26 cellular contexts compared by ENCODE assay signal in the genomic region with DNA sequence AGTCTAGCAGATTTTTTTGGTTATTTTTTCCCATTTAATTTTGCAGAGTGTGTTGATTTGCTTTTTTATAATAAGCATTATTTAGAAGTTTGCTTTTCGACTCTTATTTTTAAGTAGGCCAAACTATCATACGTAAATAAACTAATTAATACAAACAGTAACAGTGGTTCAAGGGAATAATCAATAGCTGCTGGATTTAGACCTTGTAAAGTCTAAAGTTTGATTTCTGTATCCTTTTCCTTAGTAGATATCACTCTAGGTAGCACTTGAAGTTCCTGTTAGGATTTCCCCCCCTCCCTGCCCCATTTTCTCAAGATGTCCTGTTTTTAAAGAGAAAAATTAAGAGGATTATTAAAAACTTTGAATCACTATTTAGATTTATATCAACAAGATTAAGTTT.
"Had no signal": no experiment of that assay in that cellular context is flagged by ENCODE, and none has a peak within 500 bp of the region (broad histone marks: within the 10 kb centered on the region; RNA-seq: fewer than 3 reads in every experiment).

No MANE protein-coding gene starts in this region.

- ATAC-seq: stimulated activated effector memory CD8-positive, alpha-beta T cell treated with anti-CD3 and anti-CD28 coated beads, Interleukin-12 subunit alpha, Interleukin-12 subunit beta, amount 100 ng/mL, for 72 hours; stimulated activated memory B cell treated with anti-CD40 and anti-IgM and Interleukin-4, amounts not matched to agents 10 μg/mL and 1 μg/mL and 100 μg/mL, for 72 hours; stimulated activated naive B cell treated with anti-CD40 and anti-IgM and Interleukin-4, amounts not matched to agents 10 μg/mL and 1 μg/mL and 100 μg/mL, for 72 hours; stimulated activated naive CD8-positive, alpha-beta T cell treated with anti-CD3 and anti-CD28 coated beads, Interleukin-15, amount 100 ng/mL, for 72 hours; stimulated activated naive CD8-positive, alpha-beta T cell treated with anti-CD3 and anti-CD28 coated beads, Interleukin-15, Interleukin-2, amounts not matched to agents 100 U/mL and 50 U/mL, for 24 hours; upper lobe of right lung had no signal

- DNase-seq: stimulated activated CD4-positive, alpha-beta T cell treated with anti-CD3 and anti-CD28 coated beads, Interleukin-2, amount 100 ng/mL, for 48 hours; stimulated activated CD4-positive, alpha-beta T cell treated with anti-CD3 and anti-CD28 coated beads, Interleukin-4, amount 100 ng/mL, for 1 hour; stimulated activated CD4-positive, alpha-beta T cell treated with anti-CD3 and anti-CD28 coated beads, Interleukin-4, amount 100 ng/mL, for 24 hours; stimulated activated CD4-positive, alpha-beta T cell treated with anti-CD3 and anti-CD28 coated beads, Interleukin-4, amount 100 ng/mL, for 4 hours; stimulated activated CD8-positive, alpha-beta memory T cell treated with anti-CD3 and anti-CD28 coated beads, Interleukin-4, amount 100 ng/mL, for 48 hours; stimulated activated naive B cell treated with anti-CD40 and anti-IgM and Interleukin-4, amounts not matched to agents 10 μg/mL and 1 μg/mL and 100 μg/mL, for 72 hours; stimulated activated naive CD4-positive, alpha-beta T cell; stimulated activated naive CD4-positive, alpha-beta T cell treated with Interleukin-2 at 50 U/mL for 16 hours; stimulated activated naive CD8-positive, alpha-beta T cell treated with anti-CD3 and anti-CD28 coated beads, Interleukin-15, amount 100 ng/mL, for 72 hours; stimulated activated naive CD8-positive, alpha-beta T cell treated with anti-CD3 and anti-CD28 coated beads, Interleukin-15, Interleukin-2, amounts not matched to agents 100 U/mL and 50 U/mL, for 24 hours; stomach; substantia nigra; testis; thyroid gland; tibial artery; transverse colon; trophoblast cell; upper lobe of left lung; upper lobe of right lung; uterus had no signal

- H3K4me3 ChIP-seq: stomach, suprapubic skin, testis, thoracic aorta, thyroid gland, tibial artery, transverse colon, upper lobe of left lung, upper lobe of right lung, uterus, vagina had no signal

- H3K27ac ChIP-seq: stomach, suprapubic skin, testis, thoracic aorta, thyroid gland, tibial artery, transverse colon, upper lobe of left lung, upper lobe of right lung, uterus, vagina had no signal

- H3K36me3 ChIP-seq: suprapubic skin, thoracic aorta, thyroid gland, tibial artery, transverse colon, upper lobe of left lung, upper lobe of right lung, uterus, vagina had no signal

- H3K27me3 ChIP-seq: stomach, suprapubic skin, testis, thyroid gland, tibial artery, transverse colon, upper lobe of left lung, upper lobe of right lung, uterus, vagina had no signal

- FAIRE-seq: urothelium cell line had no signal

- H3K9me3 ChIP-seq: stomach, suprapubic skin, testis, thoracic aorta, thyroid gland, tibial artery, transverse colon, upper lobe of right lung, uterus, vagina had no signal

- H3K4me1 ChIP-seq: testis, thyroid gland, tibial artery, transverse colon, upper lobe of left lung, upper lobe of right lung, uterus, vagina had no signal
